ENCODE assay signal across 10 cellular contexts in the genomic region with DNA sequence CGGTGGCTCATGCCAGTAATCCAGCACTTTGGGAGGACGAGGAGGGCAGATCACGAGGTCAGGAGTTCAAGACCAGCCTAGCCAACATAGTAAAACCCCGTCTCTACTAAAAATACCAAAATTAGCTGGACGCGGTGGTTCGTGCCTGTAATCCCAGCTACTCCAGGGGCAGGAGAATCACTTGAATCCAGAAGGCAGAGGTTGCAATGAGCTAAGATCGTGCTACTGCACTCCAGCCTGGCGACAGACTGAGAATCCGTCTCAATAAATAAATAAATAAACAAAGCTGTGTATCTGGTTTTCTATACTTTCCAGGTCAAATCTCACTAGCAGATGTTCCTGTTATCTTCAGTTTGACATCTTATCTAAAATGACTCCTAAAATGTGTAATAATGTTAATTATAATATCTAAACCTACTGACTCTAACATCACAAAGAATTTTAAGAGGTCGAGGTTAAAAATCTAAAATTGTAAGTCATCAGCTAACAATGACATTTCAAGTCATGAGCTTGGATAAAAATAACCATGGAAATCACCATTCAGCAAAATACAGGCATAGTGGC. TPM values are rescaled to one million over a fixed set of nuclear protein-coding genes. Genes with fewer than 3 reads are reported as not detected.
DNase-seq lines count a peak whose midpoint lies in the region; ATAC-seq, FAIRE-seq and TF ChIP-seq lines count a peak whose summit lies in the region.
"Had no signal": no experiment of that assay in that cellular context is flagged by ENCODE, and none has a peak within 500 bp of the region (broad histone marks: within the 10 kb centered on the region; RNA-seq: fewer than 3 reads in every experiment).

No MANE protein-coding gene starts in this region.

- H3K9me3 Mint-ChIP-seq in GM23338, result no peaks in the 10 kb centered on the region

- no peaks in the 10 kb centered on the region for H3K9me2 ChIP-seq in GM23338 (ENCODE audit: insufficient read depth)

- WGBS in GM12878 (ENCODE audit: insufficient coverage, insufficient replicate concordance, low lambda C conversion rate, missing lambda C conversion rate), result 80% methylated on average over 11 of the region's 11 CpGs
- 92% methylated on average over 11 of the region's 11 CpGs for WGBS in liver

- H3K9me3 ChIP-seq in GM12878 (replicated peaks; ENCODE audit: control insufficient read depth, insufficient read depth, low read length) (no peaks in the 10 kb centered on the region), liver (ENCODE audit: control insufficient read depth in 4 of 4, low read length in 3 of 4) (no peaks in the 10 kb centered on the region)

- H3K27me3 ChIP-seq in GM23338 (ENCODE audit: insufficient read depth), result no peaks in the 10 kb centered on the region
- no peaks in the 10 kb centered on the region for H3K27me3 ChIP-seq in GM12878 (replicated peaks in 1 of 2; ENCODE audit: control insufficient read depth in 2 of 2, insufficient read depth in 2 of 2, low read length in 1 of 2)
- H3K27me3 ChIP-seq in liver (ENCODE audit: control insufficient read depth in 4 of 4, insufficient read depth in 4 of 4, low read length in 3 of 4), result no peaks in the 10 kb centered on the region

- POLR2A ChIA-PET in GM12878 (lab: Charles Lee), result interaction anchor here (0.6 to 4.4 kb wide), 10 partner anchors 10 to 307 kb away, joined by 3 to 37 read pairs (median 4); a partner anchor contains a TSS

- H3K27ac ChIP-seq in 22Rv1, result peak overlapping the region; percentile 97
- no peak overlapping the region for H3K27ac ChIP-seq in GM23338 (ENCODE audit: low read depth)
- no peak overlapping the region; the same call in 1 of the 2 replicates for H3K27ac ChIP-seq in GM12878 (ENCODE audit: control insufficient read depth, insufficient read depth)
- peak overlapping the region; percentile 96 to 98 for H3K27ac ChIP-seq in liver (ENCODE audit: low read depth in 1 of 2, low read length in 2 of 2)

- no peak for DNase-seq in GM23338 (ENCODE audit: low spot score)
- DNase-seq in GM12878 (ENCODE audit: low read depth, low spot score), result no peak
- DNase-seq in NCI-H2227 treated with DMSO at 0.1 percent for 48 hours (lab: John Stamatoyannopoulos, UW), result no peak
- DNase-seq in LoVo (ENCODE audit: low spot score), result no peak
- no peak for DNase-seq in NCI-H1436 treated with DMSO at 0.1 percent for 48 hours (lab: John Stamatoyannopoulos, UW)
- no peak for DNase-seq in left ventricle myocardium superior

- no peak for TF ChIP-seq RAD21 in GM12878 (IDR thresholded peaks at IDR 0.05; ENCODE audit: insufficient read depth, low read depth, low read length)
- no peak for TF ChIP-seq RAD21 in liver (IDR thresholded peaks at IDR 0.05)

- H3K4me3 ChIP-seq in GM23338, result peak overlapping the region; percentile 58
- H3K4me3 ChIP-seq in GM12878, result peak overlapping the region; percentile 89
- peak overlapping the region; percentile 76 to 94 (median 87) for H3K4me3 ChIP-seq in liver (ENCODE audit: low read depth in 1 of 3, low read length in 3 of 3)

- H3K4me2 ChIP-seq in GM23338 (peak overlapping the region; percentile 84), GM12878 (ENCODE audit: control insufficient read depth, insufficient read depth) (peak overlapping the region; percentile 84)

- no peak for FAIRE-seq in GM12878 (lab: Jason Lieb, UNC)
- FAIRE-seq: colon had no signal

- TF ChIP-seq CTCF in 22Rv1 (IDR thresholded peaks at IDR 0.05) (no peak), GM23338 (conservative IDR thresholded peaks at IDR 0.05; ENCODE audit: low read depth in 2 of 2) (no peak), GM12878 (IDR thresholded peaks at IDR 0.05 in 2 of 3, conservative IDR thresholded peaks at IDR 0.05 in 1 of 3; ENCODE audit: control insufficient read depth in 2 of 3, extremely low read depth in 1 of 3, insufficient read depth in 1 of 3, low read depth in 3 of 3, low read length in 3 of 3) (no peak), liver (IDR thresholded peaks at IDR 0.05; ENCODE audit: low read depth, low read length, missing input control) (peak; percentile 1)

- no peak for ATAC-seq in GM23338
- no peak for ATAC-seq in GM12878
- ATAC-seq in left ventricle myocardium superior, result no peak
- ATAC-seq: activated CD4-positive, CD25-positive, alpha-beta regulatory T cell treated with anti-CD3 and anti-CD28 coated beads, Interleukin-2, amount 50 U/mL, for 24 hours had no signal

- TF ChIP-seq POLR2A in GM12878 (IDR thresholded peaks at IDR 0.05; ENCODE audit: low read depth, low read length), result no peak

- BruUV-seq in GM12878 (replicated peaks; lab: Mats Ljungman, UMichigan), result no TSS peak

- CTCF ChIA-PET in GM12878 (lab: Yijun Ruan, JAX), result interaction anchor here (0.8 to 5.5 kb wide), 12 partner anchors 9 to 269 kb away, joined by 3 to 20 read pairs (median 4); a partner anchor contains a TSS

- no peak overlapping the region for H3K27ac Mint-ChIP-seq in GM23338

- H3K9ac ChIP-seq in GM12878 (ENCODE audit: control insufficient read depth, insufficient read depth, low read length) (peak overlapping the region; percentile 96; the same call in 1 of the 2 replicates), liver (ENCODE audit: low read depth in 1 of 2, low read length in 2 of 2) (peak overlapping the region in 1 of 2 donors; percentile 36)

- H3K4me3 Mint-ChIP-seq in GM23338, result no peak overlapping the region

- H3K79me2 ChIP-seq in GM23338 (replicated peaks; ENCODE audit: insufficient read depth) (peaks cover 83% of the 10 kb centered on the region), GM12878 (ENCODE audit: control insufficient read depth, insufficient read depth, low read length) (peaks cover 51% of the 10 kb centered on the region)

- no peak overlapping the region for H2AFZ ChIP-seq in GM23338
- H2AFZ ChIP-seq in GM12878 (ENCODE audit: control insufficient read depth, low read depth, low read length), result no peak overlapping the region

- H3K36me3 ChIP-seq in GM23338 (ENCODE audit: insufficient read depth) (no peaks in the 10 kb centered on the region), GM12878 (ENCODE audit: control insufficient read depth in 2 of 2, insufficient read depth in 2 of 2, low read length in 1 of 2) (no peaks in the 10 kb centered on the region), liver (ENCODE audit: control insufficient read depth in 4 of 4, insufficient read depth in 3 of 4, low read depth in 1 of 4, low read length in 3 of 4) (no peaks in the 10 kb centered on the region)

- intact Hi-C loops in GM12878 (cut with micrococcal nuclease; ENCODE audit: unreplicated experiment), result loop anchor here (5.0 kb wide), 1 partner anchor 422 kb away; a partner anchor contains a TSS
- intact Hi-C loops in left ventricle myocardium superior (cut with micrococcal nuclease), result loop anchor here (5.0 kb wide), 1 partner anchor 108 kb away; no protein-coding TSS in a partner anchor

- peaks cover 10% of the 10 kb centered on the region for H3K4me1 ChIP-seq in GM23338 (ENCODE audit: insufficient read depth)
- H3K4me1 ChIP-seq in GM12878 (ENCODE audit: control insufficient read depth, insufficient read depth, low read length), result no peaks in the 10 kb centered on the region
- H3K4me1 ChIP-seq in liver (ENCODE audit: control insufficient read depth in 4 of 4, insufficient read depth in 4 of 4, low read length in 3 of 4), result peaks cover 5 to 33% (median 17%) of the 10 kb centered on the region in 4 donors

- RAD21 ChIA-PET in GM12878 (lab: Charles Lee; ENCODE audit: unreplicated experiment), result interaction anchor here (0.6 to 4.7 kb wide), 9 partner anchors 14 to 162 kb away, joined by 3 to 29 read pairs (median 5); a partner anchor contains a TSS

- peaks cover 8% of the 10 kb centered on the region; the same call in 1 of the 2 replicates for H3F3A ChIP-seq in GM23338 (replicated peaks; ENCODE audit: low read depth)

- H3K36me3 Mint-ChIP-seq in GM23338 (ENCODE audit: low read depth), result peaks cover 7% of the 10 kb centered on the region; the same call in 2 of the 3 replicates

- SMC1A ChIA-PET in GM12878 (lab: Charles Lee; ENCODE audit: uncharacterized antibody, unreplicated experiment), result interaction anchor here (0.7 to 2.4 kb wide), 20 partner anchors 9 to 308 kb away, joined by 3 to 14 read pairs (median 4); no protein-coding TSS in a partner anchor

- peaks cover 14% of the 10 kb centered on the region for H3K4me1 Mint-ChIP-seq in GM23338

- peaks cover 10% of the 10 kb centered on the region for H3K27me3 Mint-ChIP-seq in GM23338 (ENCODE audit: insufficient read depth, low read depth, poor library complexity)

- no peaks in the 10 kb centered on the region for H4K20me1 ChIP-seq in GM23338 (replicated peaks; ENCODE audit: insufficient read depth)
- no peaks in the 10 kb centered on the region for H4K20me1 ChIP-seq in GM12878 (ENCODE audit: control insufficient read depth, insufficient read depth)

- in situ Hi-C loops in GM12878 (cut with MboI), result loop anchor here (5.0 kb wide), 1 partner anchor 108 kb away; no protein-coding TSS in a partner anchor

- TF ChIP-seq EP300 in GM12878 (IDR thresholded peaks at IDR 0.05; ENCODE audit: borderline replicate concordance in 1 of 2, control insufficient read depth in 1 of 2, low read depth in 2 of 2, low read length in 2 of 2), result no peak

TF ChIP-seq in GM12878, 131 proteins besides CTCF, POLR2A, EP300 and RAD21 (continues in another document):
- TF ChIP-seq IKZF1 (conservative IDR thresholded peaks at IDR 0.05) (no peak), HDGF (IDR thresholded peaks at IDR 0.05) (no peak)

TF ChIP-seq in liver, 16 proteins besides CTCF, POLR2A, EP300 and RAD21:
- no peak for TF ChIP-seq FOXA1 (IDR thresholded peaks at IDR 0.05)
- no peak for TF ChIP-seq FOXA2 (IDR thresholded peaks at IDR 0.05)
TF ChIP-seq in liver: peak in this region for 0.

RNA-seq across cellular contexts. Expression of a gene that starts 2.4 kb away (rescaled TPM):
- 61.6 and 77.5 TPM in 2 replicates for total RNA-seq in GM23338 (2014; rRNA removed; shearing (Covaris generic))
- polyA plus RNA-seq in GM23338 (2016; fragmentation: Nextera tagmentation; extraction: Ambion mirVana) (53.4 and 60.4 TPM in 2 replicates), GM12878 (2011; rRNA removed) (54.1 and 77.4 TPM in 2 replicates), GM12878 (2014; fragmentation: Illumina TruSeq; extraction: Trizol) (116 and 134 TPM in 2 replicates), GM12878 (2014; fragmentation: Nextera tagmentation; extraction: Ambion mirVana) (10 to 100 TPM; 71.3 to 73.3 TPM), GM12878 (2014; rRNA removed) (66.7 and 70.0 TPM in 2 replicates), GM12878 (2016; fragmentation: Nextera tagmentation; extraction: Ambion mirVana) (100 to 1,000 TPM; 123 to 130 TPM), liver (10 to 100 TPM; 32.6 to 38.2 TPM)
- 246 and 247 TPM in 2 replicates for total RNA-seq in GM12878 (2013; cell fraction: nucleolus; rRNA removed)
- total RNA-seq in GM12878 (2014; rRNA removed) (70.3 and 83.3 TPM in 2 replicates), GM12878 (2014; rRNA removed; fragmentation: Illumina TruSeq; extraction: Trizol) (112 and 114 TPM in 2 replicates), GM12878 (2021) (60.1 and 70.8 TPM in 2 replicates), liver (100 to 1,000 TPM in 1 of 2 donors, 10 to 100 TPM in 1; 38.6 to 113 TPM), left ventricle myocardium superior (28.6 TPM)
- 55.2 TPM for polyA plus RNA-seq in GM12878 (2011; ENCODE audit: low read depth)
- 37.8 and 54.1 TPM in 2 replicates for polyA plus RNA-seq in GM12878 (2011; cell fraction: cytosol; rRNA removed)
- polyA plus RNA-seq in GM12878 (2011; cell fraction: nucleus; rRNA removed), result 43.3 and 52.4 TPM in 2 replicates
- 73.7 and 77.5 TPM in 2 replicates for polyA plus RNA-seq in GM12878 (2012)
- polyA minus RNA-seq in GM12878 (2011; rRNA and poly(A)+ RNA removed), result 31.1 and 34.8 TPM in 2 replicates
- 17.0 and 28.3 TPM in 2 replicates for polyA minus RNA-seq in GM12878 (2011; cell fraction: cytosol; rRNA and poly(A)+ RNA removed)
- 28.9 and 44.6 TPM in 2 replicates for polyA minus RNA-seq in GM12878 (2011; cell fraction: nucleus; rRNA and poly(A)+ RNA removed)

Comparison
In these comparisons a context has a peak if more than half of its experiments do, and no peak if none do; other contexts are left out.
1. H3K27ac ChIP-seq: peak in 22Rv1 (single experiment) and liver (2 of 2); none in GM23338 (single experiment) and GM12878 (single experiment).
2. Peak in every context shown above with its lines, with median percentiles within 50 percentile points of each other: H3K4me3 ChIP-seq.